Comparison of ENCODE assay signal across 8 cellular contexts in genomic region chr19:55418185-55418584, GRCh38. TPM values are rescaled to one million over a fixed set of nuclear protein-coding genes. Genes with fewer than 3 reads are reported as not detected.
A peak's percentile ranks its signal among the peaks of the same experiment; 100 is the strongest.
DNase-seq lines count a peak whose midpoint lies in the region; ATAC-seq and TF ChIP-seq lines count a peak whose summit lies in the region.

No MANE protein-coding gene starts in this region.

- peaks cover 3% of the 10 kb centered on the region for H3K4me1 ChIP-seq in H9 (ENCODE audit: insufficient read depth, low read length)

- H3K27ac Mint-ChIP-seq in H9 = no peak overlapping the region
- no peak overlapping the region for H3K27ac Mint-ChIP-seq in natural killer cell treated with Interleukin-12 subunit alpha and Interleukin-12 subunit beta and Interleukin-15 and Interleukin-18, amount 100 ng/mL, for 72 hours

- DNase-seq in C1 segment of cervical spinal cord (lab: John Stamatoyannopoulos, UW) (peak in 9 of 14 donors; percentile 5 to 47 (median 25)), H9 (peak; percentile 73), NCI-H82 (lab: John Stamatoyannopoulos, UW) (peak; percentile 90), activated T-cell treated with anti-CD3 and anti-CD28 coated beads for 24 hours (ENCODE audit: low read depth) (peak; percentile 44), ureter (ENCODE audit: low spot score) (peak; percentile 62), cerebellar nuclear complex (lab: John Stamatoyannopoulos, UW) (no peak)
- no peak for DNase-seq in natural killer cell treated with Interleukin-12 subunit alpha and Interleukin-12 subunit beta and Interleukin-15 and Interleukin-18, amount 100 ng/mL, for 72 hours (ENCODE audit: low spot score)

- peaks cover 2 to 8% of the 10 kb centered on the region in 2 experiments for H3K4me1 Mint-ChIP-seq in H9
- H3K4me1 Mint-ChIP-seq in natural killer cell treated with Interleukin-12 subunit alpha and Interleukin-12 subunit beta and Interleukin-15 and Interleukin-18, amount 100 ng/mL, for 72 hours (ENCODE audit: low read depth in 2 of 2) = peaks cover 4 to 6% of the 10 kb centered on the region in 2 donors

- no peaks in the 10 kb centered on the region for H3K79me1 ChIP-seq in H9 (ENCODE audit: insufficient read depth, low read depth, low read length, poor library complexity, severe bottlenecking)

- H4K20me1 ChIP-seq in H9 (ENCODE audit: control insufficient read depth, insufficient read depth, insufficient read length) = no peaks in the 10 kb centered on the region

- no peak overlapping the region for H3K9ac ChIP-seq in H9 (ENCODE audit: extremely low read depth, insufficient read length, low read length)

- no peak overlapping the region for H4K5ac ChIP-seq in H9 (ENCODE audit: insufficient read length, low read depth, low read length)

- no CpG with 5 or more reads among the region's 7 CpGs for WGBS in H9 (ENCODE audit: extremely low coverage, insufficient read length, low lambda C conversion rate)

- no peaks in the 10 kb centered on the region for H3K23me2 ChIP-seq in H9 (ENCODE audit: insufficient read length, low read depth, low read length, poor library complexity, severe bottlenecking)

- H3K23ac ChIP-seq in H9 (ENCODE audit: insufficient read length, low read depth, low read length) = no peak overlapping the region

- no peak overlapping the region for H2BK5ac ChIP-seq in H9 (ENCODE audit: insufficient read length, low read length)

- H2BK12ac ChIP-seq in H9 (ENCODE audit: insufficient read length, low read depth, low read length) = no peak overlapping the region

- H3T11ph ChIP-seq in H9 (ENCODE audit: low read length) = no peak overlapping the region

- no peak overlapping the region for H4K8ac ChIP-seq in H9 (replicated peaks; ENCODE audit: insufficient read length, low read depth, low read length)

- no peak overlapping the region for H3K4me2 ChIP-seq in H9 (ENCODE audit: insufficient read depth, insufficient read length, low read length)

- no peak overlapping the region for H4K91ac ChIP-seq in H9 (ENCODE audit: insufficient read length, low read depth, low read length)

- peaks cover 36% of the 10 kb centered on the region for H3K27me3 Mint-ChIP-seq in H9 (ENCODE audit: low read depth)
- peaks cover 6% of the 10 kb centered on the region in 2 donors for H3K27me3 Mint-ChIP-seq in natural killer cell treated with Interleukin-12 subunit alpha and Interleukin-12 subunit beta and Interleukin-15 and Interleukin-18, amount 100 ng/mL, for 72 hours

- peak; percentile 84 for ATAC-seq in esophagus mucosa
- peak; percentile 67 to 70 for ATAC-seq in natural killer cell treated with Interleukin-12 subunit alpha and Interleukin-12 subunit beta and Interleukin-15 and Interleukin-18, amount 100 ng/mL, for 72 hours

- no peak overlapping the region for H3K4ac ChIP-seq in H9 (ENCODE audit: low read depth, low read length)

- H3K14ac ChIP-seq in H9 (ENCODE audit: insufficient read depth, low read length) = no peak overlapping the region

- H2BK120ac ChIP-seq in H9 (ENCODE audit: low read depth, low read length, poor library complexity, severe bottlenecking) = no peak overlapping the region

- H3K9me3 ChIP-seq in H9 (ENCODE audit: control insufficient read depth, low read depth, low read length) = no peaks in the 10 kb centered on the region

- no peak overlapping the region for H2AK5ac ChIP-seq in H9 (ENCODE audit: insufficient read length, low read length)

- no peak overlapping the region for H2BK15ac ChIP-seq in H9 (ENCODE audit: low read depth, low read length)

- no peak overlapping the region for H2AFZ ChIP-seq in H9 (ENCODE audit: low read length)

- no peak overlapping the region for H3K18ac ChIP-seq in H9 (ENCODE audit: insufficient read length, low read depth, low read length)

- H2BK20ac ChIP-seq in H9 (ENCODE audit: low read depth, low read length, poor library complexity, severe bottlenecking) = no peak overlapping the region

- peak overlapping the region in 1 of 2 experiments; percentile 42; a peak in 1 of 5 replicates for H3K4me3 Mint-ChIP-seq in H9
- H3K4me3 Mint-ChIP-seq in natural killer cell treated with Interleukin-12 subunit alpha and Interleukin-12 subunit beta and Interleukin-15 and Interleukin-18, amount 100 ng/mL, for 72 hours = no peak overlapping the region

- peak; percentile 88 for TF ChIP-seq CTCF in H9 (conservative IDR thresholded peaks at IDR 0.05)

- H3K79me2 ChIP-seq in H9 (ENCODE audit: insufficient read depth, low read length) = no peaks in the 10 kb centered on the region

- no peak overlapping the region for H3K27ac ChIP-seq in H9 (ENCODE audit: insufficient read length, low read depth, low read length)

- H3K27me3 ChIP-seq in H9 (ENCODE audit: insufficient read depth, low read length) = no peaks in the 10 kb centered on the region

- no peaks in the 10 kb centered on the region for H3K36me3 Mint-ChIP-seq in H9 (ENCODE audit: insufficient read depth in 1 of 3, low read depth in 3 of 3)
- H3K36me3 Mint-ChIP-seq in natural killer cell treated with Interleukin-12 subunit alpha and Interleukin-12 subunit beta and Interleukin-15 and Interleukin-18, amount 100 ng/mL, for 72 hours = no peaks in the 10 kb centered on the region

- no peak overlapping the region for H3K56ac ChIP-seq in H9 (ENCODE audit: insufficient read length, low read depth, low read length)

- peaks cover 0 to 6% of the 10 kb centered on the region in 2 experiments; a peak in 1 of 5 replicates for H3K9me3 Mint-ChIP-seq in H9
- no peaks in the 10 kb centered on the region for H3K9me3 Mint-ChIP-seq in natural killer cell treated with Interleukin-12 subunit alpha and Interleukin-12 subunit beta and Interleukin-15 and Interleukin-18, amount 100 ng/mL, for 72 hours

RNA-seq across cellular contexts. Expression of gene UBE2S, which starts 10.6 kb away (rescaled TPM):
- 391 and 393 TPM in 2 replicates for total RNA-seq in H9 (2021)
- total RNA-seq in esophagus mucosa = 76.4 TPM
- 100 to 1,000 TPM; 247 to 423 TPM for total RNA-seq in natural killer cell treated with Interleukin-12 subunit alpha and Interleukin-12 subunit beta and Interleukin-15 and Interleukin-18, amount 100 ng/mL, for 72 hours
- 31.9 TPM for total RNA-seq in ureter

RNA-seq across cellular contexts. Expression of gene SHISA7, which starts 24.9 kb away (rescaled TPM):
- total RNA-seq in H9 (2021) = 0.31 TPM in 2 replicates
- not detected for total RNA-seq in esophagus mucosa
- total RNA-seq in natural killer cell treated with Interleukin-12 subunit alpha and Interleukin-12 subunit beta and Interleukin-15 and Interleukin-18, amount 100 ng/mL, for 72 hours = not detected
- total RNA-seq in ureter = not detected

RNA-seq across cellular contexts. Expression of gene RPL28, which starts 32.5 kb away (rescaled TPM):
- total RNA-seq in H9 (2021) (2,076 and 2,130 TPM in 2 replicates), esophagus mucosa (1,895 TPM), ureter (2,509 TPM)
- 1,000 to 10,000 TPM; 1,106 to 1,518 TPM for total RNA-seq in natural killer cell treated with Interleukin-12 subunit alpha and Interleukin-12 subunit beta and Interleukin-15 and Interleukin-18, amount 100 ng/mL, for 72 hours

RNA-seq across cellular contexts. Expression of gene TMEM238, which starts 34.1 kb away (rescaled TPM):
- 3.8 and 4.8 TPM in 2 replicates for total RNA-seq in H9 (2021)
- total RNA-seq in esophagus mucosa = 25.6 TPM
- total RNA-seq in natural killer cell treated with Interleukin-12 subunit alpha and Interleukin-12 subunit beta and Interleukin-15 and Interleukin-18, amount 100 ng/mL, for 72 hours = 1 to 10 TPM; 5.2 to 8.3 TPM
- total RNA-seq in ureter = 20.8 TPM

RNA-seq across cellular contexts. Expression of gene TMEM190, which starts 41.6 kb away (rescaled TPM):
- total RNA-seq in H9 (2021) (1.5 and 1.6 TPM in 2 replicates), esophagus mucosa (not detected), ureter (not detected)
- not detected for total RNA-seq in natural killer cell treated with Interleukin-12 subunit alpha and Interleukin-12 subunit beta and Interleukin-15 and Interleukin-18, amount 100 ng/mL, for 72 hours

Comparison
In these comparisons a context has a peak if more than half of its experiments do, and no peak if none do; other contexts are left out.
1. DNase-seq: peak in C1 segment of cervical spinal cord (9 of 14), H9 (single experiment), NCI-H82 (single experiment), activated T-cell treated with anti-CD3 and anti-CD28 coated beads for 24 hours (single experiment) and ureter (single experiment); none in natural killer cell treated with Interleukin-12 subunit alpha and Interleukin-12 subunit beta and Interleukin-15 and Interleukin-18, amount 100 ng/mL, for 72 hours (single experiment) and cerebellar nuclear complex (0 of 2).